In the genomic region with DNA sequence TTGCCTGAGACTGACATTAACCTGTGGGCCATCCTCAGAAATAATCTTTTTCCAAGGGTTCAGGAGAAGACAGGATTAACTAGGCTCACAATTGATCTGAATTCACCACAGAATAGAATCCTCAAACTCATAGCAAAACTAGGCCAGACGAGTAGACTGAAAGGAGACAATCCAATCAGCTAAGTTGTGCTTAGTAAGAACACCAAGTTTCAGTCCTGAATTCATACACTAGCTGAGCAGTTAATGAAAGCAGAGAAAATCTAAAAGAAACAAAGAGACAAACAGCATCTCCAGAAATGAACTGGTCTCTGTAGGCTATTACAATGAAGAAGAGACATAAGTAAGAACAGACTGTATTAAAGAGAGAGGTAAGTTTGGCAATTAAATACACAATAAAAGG, we compare ENCODE assay signal across 13 cellular contexts.
A peak's percentile ranks its signal among the peaks of the same experiment; 100 is the strongest.
DNase-seq lines count a peak whose midpoint lies in the region; ATAC-seq and TF ChIP-seq lines count a peak whose summit lies in the region.
"Had no signal": no experiment of that assay in that cellular context is flagged by ENCODE, and none has a peak within 500 bp of the region (broad histone marks: within the 10 kb centered on the region; RNA-seq: fewer than 3 reads in every experiment).

No MANE protein-coding gene starts in this region.

- peak overlapping the region; percentile 55 for H3K27ac Mint-ChIP-seq in WTC11

- no peak overlapping the region for H3K4me3 Mint-ChIP-seq in WTC11
- H3K4me3 Mint-ChIP-seq: neural crest cell had no signal

- no peaks in the 10 kb centered on the region for H3K27me3 Mint-ChIP-seq in WTC11 (ENCODE audit: low read depth)

- ATAC-seq in HG02840 (IDR thresholded peaks at IDR 0.05; ENCODE audit: low FRiP score, unreplicated experiment), result peak; percentile 78
- no peak for ATAC-seq in WTC11

- DNase-seq in GM13976 (ENCODE audit: low spot score) (peak; percentile 41), GM19238 (ENCODE audit: insufficient read length, low spot score) (peak; percentile 11), WTC11 (ENCODE audit: low spot score) (no peak), HuH-7.5 (ENCODE audit: low spot score) (no peak), dermis blood vessel endothelial cell (no peak), GM03348 (ENCODE audit: low spot score) (no peak), H4 (ENCODE audit: low spot score) (no peak)
- DNase-seq: caudate nucleus; NCI-H187; OCI-M1; stimulated activated CD4-positive, alpha-beta T cell treated with anti-CD3 and anti-CD28 coated beads, Interleukin-12 subunit alpha, Interleukin-12 subunit beta, amount 100 ng/mL, for 4 hours had no signal

- POLR2A ChIA-PET in WTC11 (lab: Charles Lee), result no interaction called here

- TF ChIP-seq CTCF in GM13976 (IDR thresholded peaks at IDR 0.05; ENCODE audit: borderline replicate concordance, control extremely low read depth, extremely low read depth, insufficient read depth, missing control alignments) (no peak), WTC11 (IDR thresholded peaks at IDR 0.05) (no peak)

- H3K36me3 Mint-ChIP-seq in WTC11, result peaks cover 27% of the 10 kb centered on the region

- in situ Hi-C loops in GM13976 (cut with MboI; ENCODE audit: low sequenced_read_pairs, unreplicated experiment), result no loop called here

- H3K4me1 Mint-ChIP-seq in WTC11, result peaks cover 5% of the 10 kb centered on the region; the same call in 1 of the 2 replicates
- H3K4me1 Mint-ChIP-seq: neural crest cell had no signal

- no peaks in the 10 kb centered on the region for H3K9me3 Mint-ChIP-seq in WTC11
- H3K9me3 Mint-ChIP-seq: neural crest cell had no signal

- CTCF ChIA-PET in WTC11 (lab: Charles Lee), result no interaction called here

TF ChIP-seq in WTC11, 78 proteins besides CTCF, POLR2A, EP300 and RAD21:
- TF ChIP-seq OVOL2 (CRISPR knock-in tag; IDR thresholded peaks at IDR 0.05; ENCODE audit: borderline replicate concordance), result no peak
- no peak for TF ChIP-seq ELF4 (CRISPR knock-in tag; IDR thresholded peaks at IDR 0.05; ENCODE audit: low read depth)
- TF ChIP-seq, protein P1, sequence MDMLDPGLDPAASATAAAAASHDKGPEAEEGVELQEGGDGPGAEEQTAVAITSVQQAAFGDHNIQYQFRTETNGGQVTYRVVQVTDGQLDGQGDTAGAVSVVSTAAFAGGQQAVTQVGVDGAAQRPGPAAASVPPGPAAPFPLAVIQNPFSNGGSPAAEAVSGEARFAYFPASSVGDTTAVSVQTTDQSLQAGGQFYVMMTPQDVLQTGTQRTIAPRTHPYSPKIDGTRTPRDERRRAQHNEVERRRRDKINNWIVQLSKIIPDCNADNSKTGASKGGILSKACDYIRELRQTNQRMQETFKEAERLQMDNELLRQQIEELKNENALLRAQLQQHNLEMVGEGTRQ (CRISPR knock-in tag; IDR thresholded peaks at IDR 0.05), result no peak
- TF ChIP-seq, protein P2, sequence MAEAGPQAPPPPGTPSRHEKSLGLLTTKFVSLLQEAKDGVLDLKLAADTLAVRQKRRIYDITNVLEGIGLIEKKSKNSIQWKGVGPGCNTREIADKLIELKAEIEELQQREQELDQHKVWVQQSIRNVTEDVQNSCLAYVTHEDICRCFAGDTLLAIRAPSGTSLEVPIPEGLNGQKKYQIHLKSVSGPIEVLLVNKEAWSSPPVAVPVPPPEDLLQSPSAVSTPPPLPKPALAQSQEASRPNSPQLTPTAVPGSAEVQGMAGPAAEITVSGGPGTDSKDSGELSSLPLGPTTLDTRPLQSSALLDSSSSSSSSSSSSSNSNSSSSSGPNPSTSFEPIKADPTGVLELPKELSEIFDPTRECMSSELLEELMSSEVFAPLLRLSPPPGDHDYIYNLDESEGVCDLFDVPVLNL (CRISPR knock-in tag; IDR thresholded peaks at IDR 0.05; ENCODE audit: borderline replicate concordance, low read depth), result no peak
- TF ChIP-seq SMAD3 (CRISPR knock-in tag; IDR thresholded peaks at IDR 0.05; ENCODE audit: borderline replicate concordance), result no peak
- no peak for TF ChIP-seq CBFB (CRISPR knock-in tag; IDR thresholded peaks at IDR 0.05; ENCODE audit: low read depth)
- no peak for TF ChIP-seq MXD4 (CRISPR knock-in tag; IDR thresholded peaks at IDR 0.05; ENCODE audit: borderline replicate concordance)
- TF ChIP-seq NFYB (CRISPR knock-in tag; conservative IDR thresholded peaks at IDR 0.05; ENCODE audit: low read depth), result no peak
- TF ChIP-seq, protein P3, sequence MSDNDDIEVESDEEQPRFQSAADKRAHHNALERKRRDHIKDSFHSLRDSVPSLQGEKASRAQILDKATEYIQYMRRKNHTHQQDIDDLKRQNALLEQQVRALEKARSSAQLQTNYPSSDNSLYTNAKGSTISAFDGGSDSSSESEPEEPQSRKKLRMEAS (CRISPR knock-in tag; IDR thresholded peaks at IDR 0.05), result no peak
- TF ChIP-seq SMAD4 (CRISPR knock-in tag; IDR thresholded peaks at IDR 0.05), result no peak
- TF ChIP-seq ETV6 (CRISPR knock-in tag; IDR thresholded peaks at IDR 0.05), result no peak
- TF ChIP-seq, protein P4, sequence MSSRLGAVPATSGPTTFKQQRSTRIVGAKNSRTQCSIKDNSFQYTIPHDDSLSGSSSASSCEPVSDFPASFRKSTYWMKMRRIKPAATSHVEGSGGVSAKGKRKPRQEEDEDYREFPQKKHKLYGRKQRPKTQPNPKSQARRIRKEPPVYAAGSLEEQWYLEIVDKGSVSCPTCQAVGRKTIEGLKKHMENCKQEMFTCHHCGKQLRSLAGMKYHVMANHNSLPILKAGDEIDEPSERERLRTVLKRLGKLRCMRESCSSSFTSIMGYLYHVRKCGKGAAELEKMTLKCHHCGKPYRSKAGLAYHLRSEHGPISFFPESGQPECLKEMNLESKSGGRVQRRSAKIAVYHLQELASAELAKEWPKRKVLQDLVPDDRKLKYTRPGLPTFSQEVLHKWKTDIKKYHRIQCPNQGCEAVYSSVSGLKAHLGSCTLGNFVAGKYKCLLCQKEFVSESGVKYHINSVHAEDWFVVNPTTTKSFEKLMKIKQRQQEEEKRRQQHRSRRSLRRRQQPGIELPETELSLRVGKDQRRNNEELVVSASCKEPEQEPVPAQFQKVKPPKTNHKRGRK (CRISPR knock-in tag; IDR thresholded peaks at IDR 0.05; ENCODE audit: borderline replicate concordance), result no peak
- TF ChIP-seq ZBTB21 (CRISPR knock-in tag; IDR thresholded peaks at IDR 0.05; ENCODE audit: borderline replicate concordance), result no peak

Comparison
In these comparisons a context has a peak if more than half of its experiments do, and no peak if none do; other contexts are left out.
1. DNase-seq: peak in GM13976 (single experiment) and GM19238 (single experiment); none in WTC11 (single experiment), HuH-7.5 (single experiment), dermis blood vessel endothelial cell (single experiment), GM03348 (single experiment) and H4 (single experiment).